ENCODE assay signal across 8 cellular contexts in genomic region chr11:116732740-116733385, GRCh38. TPM values are rescaled to one million over a fixed set of nuclear protein-coding genes. Genes with fewer than 3 reads are reported as not detected.
DNase-seq lines count a peak whose midpoint lies in the region; ATAC-seq and TF ChIP-seq lines count a peak whose summit lies in the region.

No MANE protein-coding gene starts in this region.

- H3K4me1 ChIP-seq in CD4-positive, CD25-positive, alpha-beta regulatory T cell (ENCODE audit: control insufficient read depth, insufficient read depth, low read length, poor library complexity, severe bottlenecking): peaks cover 3% of the 10 kb centered on the region
- H3K4me1 ChIP-seq in neutrophil (ENCODE audit: control insufficient read depth in 1 of 2, insufficient read depth in 1 of 2, low read depth in 1 of 2, low read length in 1 of 2): no peaks in the 10 kb centered on the region

- H3K27me3 ChIP-seq in CD4-positive, CD25-positive, alpha-beta regulatory T cell (ENCODE audit: control insufficient read depth, insufficient read depth, low read length): no peaks in the 10 kb centered on the region
- H3K27me3 ChIP-seq in HL-60 (ENCODE audit: insufficient read depth, poor library complexity, severe bottlenecking) (no peaks in the 10 kb centered on the region), neutrophil (peaks cover 9% of the 10 kb centered on the region)

- H3K4me3 ChIP-seq in CD4-positive, CD25-positive, alpha-beta regulatory T cell (ENCODE audit: low read depth, low read length): no peak overlapping the region
- no peak overlapping the region for H3K4me3 ChIP-seq in HL-60 (replicated peaks; ENCODE audit: insufficient read depth, low read length)
- no peak overlapping the region for H3K4me3 ChIP-seq in fibroblast of the aortic adventitia (ENCODE audit: low read depth, low read length)
- no peak overlapping the region for H3K4me3 ChIP-seq in neutrophil (ENCODE audit: low read depth in 1 of 2, low read length in 1 of 2)

- H3K4me3 Mint-ChIP-seq in CD4-positive, CD25-positive, alpha-beta regulatory T cell: no peak overlapping the region
- H3K4me3 Mint-ChIP-seq in activated T-cell treated with anti-CD3 and anti-CD28 coated beads, Interleukin-2, amount 50 U/mL, for 72 hours: peak overlapping the region; percentile 55 to 59

- ATAC-seq in CD4-positive, CD25-positive, alpha-beta regulatory T cell (ENCODE audit: low read depth in 2 of 2): peak; percentile 73 to 77
- ATAC-seq in GM19324 (IDR thresholded peaks at IDR 0.05; ENCODE audit: low FRiP score, unreplicated experiment): peak; percentile 56
- ATAC-seq in activated T-cell treated with anti-CD3 and anti-CD28 coated beads, Interleukin-2, amount 50 U/mL, for 72 hours (replicated peaks in 1 of 2): peak; percentile 81 to 85

- H3K9me3 ChIP-seq in CD4-positive, CD25-positive, alpha-beta regulatory T cell (ENCODE audit: control insufficient read depth in 2 of 2, low read length in 2 of 2): no peaks in the 10 kb centered on the region
- no peaks in the 10 kb centered on the region for H3K9me3 ChIP-seq in neutrophil

- H3K27ac ChIP-seq in CD4-positive, CD25-positive, alpha-beta regulatory T cell (ENCODE audit: insufficient read depth, low read length, poor library complexity, severe bottlenecking): no peak overlapping the region
- H3K27ac ChIP-seq in HL-60 (replicated peaks) (no peak overlapping the region), neutrophil (no peak overlapping the region), temporal lobe (ENCODE audit: low read depth, low read length) (peak overlapping the region; percentile 89)

- peak; percentile 37 to 61 (median 45) for DNase-seq in CD4-positive, CD25-positive, alpha-beta regulatory T cell
- DNase-seq in HL-60 (ENCODE audit: low read depth in 1 of 2, low spot score in 1 of 2) (peak; percentile 65 to 66), OCI-M1 (lab: John Stamatoyannopoulos, UW) (peak; percentile 89), fibroblast of the aortic adventitia (ENCODE audit: low read depth) (peak; percentile 70)
- peak; percentile 64 to 67 for DNase-seq in activated T-cell treated with anti-CD3 and anti-CD28 coated beads, Interleukin-2, amount 50 U/mL, for 72 hours

- H3K9me3 Mint-ChIP-seq in CD4-positive, CD25-positive, alpha-beta regulatory T cell: peaks cover 0 to 1% (median 0%) of the 10 kb centered on the region in 7 donors
- no peaks in the 10 kb centered on the region for H3K9me3 Mint-ChIP-seq in activated T-cell treated with anti-CD3 and anti-CD28 coated beads, Interleukin-2, amount 50 U/mL, for 72 hours

- peaks cover 0 to 7% (median 4%) of the 10 kb centered on the region in 4 donors for H3K4me1 Mint-ChIP-seq in CD4-positive, CD25-positive, alpha-beta regulatory T cell
- H3K4me1 Mint-ChIP-seq in activated T-cell treated with anti-CD3 and anti-CD28 coated beads, Interleukin-2, amount 50 U/mL, for 72 hours (ENCODE audit: low read depth): peaks cover 22% of the 10 kb centered on the region

- TF ChIP-seq CTCF in HL-60 (IDR thresholded peaks at IDR 0.05; ENCODE audit: insufficient read depth, low read length) (peak; percentile 90), fibroblast of the aortic adventitia (IDR thresholded peaks at IDR 0.05; ENCODE audit: insufficient read depth, low read length) (peak; percentile 93), neutrophil (IDR thresholded peaks at IDR 0.05) (peak; percentile 68)

- no peaks in the 10 kb centered on the region for H3K27me3 Mint-ChIP-seq in CD4-positive, CD25-positive, alpha-beta regulatory T cell
- H3K27me3 Mint-ChIP-seq in activated T-cell treated with anti-CD3 and anti-CD28 coated beads, Interleukin-2, amount 50 U/mL, for 72 hours (ENCODE audit: low read depth): no peaks in the 10 kb centered on the region

- peaks cover 1% of the 10 kb centered on the region for H3K36me3 Mint-ChIP-seq in CD4-positive, CD25-positive, alpha-beta regulatory T cell
- H3K36me3 Mint-ChIP-seq in activated T-cell treated with anti-CD3 and anti-CD28 coated beads, Interleukin-2, amount 50 U/mL, for 72 hours (ENCODE audit: insufficient read depth in 2 of 2): peaks cover 0 to 2% of the 10 kb centered on the region in 2 donors

- peak overlapping the region in 1 of 3 donors; percentile 69 for H3K27ac Mint-ChIP-seq in CD4-positive, CD25-positive, alpha-beta regulatory T cell
- peak overlapping the region; percentile 81 for H3K27ac Mint-ChIP-seq in activated T-cell treated with anti-CD3 and anti-CD28 coated beads, Interleukin-2, amount 50 U/mL, for 72 hours

- no peaks in the 10 kb centered on the region for H3K36me3 ChIP-seq in CD4-positive, CD25-positive, alpha-beta regulatory T cell (ENCODE audit: control insufficient read depth, insufficient read depth, low read length)
- no peaks in the 10 kb centered on the region for H3K36me3 ChIP-seq in neutrophil

RNA-seq across cellular contexts. Expression of gene BUD13, which starts 39.9 kb away (rescaled TPM):
- 12.9 TPM for total RNA-seq in CD4-positive, CD25-positive, alpha-beta regulatory T cell
- 10 to 100 TPM; 12.1 to 18.5 (median 14.2) TPM for polyA plus RNA-seq in CD4-positive, CD25-positive, alpha-beta regulatory T cell
- total RNA-seq in activated T-cell treated with anti-CD3 and anti-CD28 coated beads, Interleukin-2, amount 50 U/mL, for 72 hours: 10 to 100 TPM; 26.1 to 32.8 TPM
- total RNA-seq in fibroblast of the aortic adventitia (ENCODE audit: low replicate concordance): 14.6 and 21.8 TPM in 2 replicates
- 9.1 TPM for total RNA-seq in temporal lobe

RNA-seq across cellular contexts. Expression of gene ZPR1, which starts 55.0 kb away (rescaled TPM):
- 99.8 TPM for total RNA-seq in CD4-positive, CD25-positive, alpha-beta regulatory T cell
- 10 to 100 TPM; 43.4 to 53.1 (median 44.5) TPM for polyA plus RNA-seq in CD4-positive, CD25-positive, alpha-beta regulatory T cell
- total RNA-seq in activated T-cell treated with anti-CD3 and anti-CD28 coated beads, Interleukin-2, amount 50 U/mL, for 72 hours: 100 to 1,000 TPM in 1 of 2 donors, 10 to 100 TPM in 1; 77.6 to 106 TPM
- total RNA-seq in fibroblast of the aortic adventitia (ENCODE audit: low replicate concordance) (25.5 and 37.1 TPM in 2 replicates), temporal lobe (31.7 TPM)

RNA-seq across cellular contexts. Expression of gene APOA5, which starts 58.8 kb away (rescaled TPM):
- total RNA-seq in CD4-positive, CD25-positive, alpha-beta regulatory T cell: not detected
- polyA plus RNA-seq in CD4-positive, CD25-positive, alpha-beta regulatory T cell: not detected
- not detected for total RNA-seq in activated T-cell treated with anti-CD3 and anti-CD28 coated beads, Interleukin-2, amount 50 U/mL, for 72 hours
- total RNA-seq in fibroblast of the aortic adventitia (ENCODE audit: low replicate concordance): not detected in 2 replicates
- total RNA-seq in temporal lobe: not detected

Comparison
In these comparisons a context has a peak if more than half of its experiments do, and no peak if none do; other contexts are left out.
1. H3K4me3 Mint-ChIP-seq: peak in activated T-cell treated with anti-CD3 and anti-CD28 coated beads, Interleukin-2, amount 50 U/mL, for 72 hours (2 of 2); none in CD4-positive, CD25-positive, alpha-beta regulatory T cell (0 of 4).
2. Peak in every context shown above with its lines, with median percentiles within 50 percentile points of each other: ATAC-seq, DNase-seq and CTCF ChIP-seq.